ENCODE assay signal across 9 cellular contexts in genomic region chr3:5267253-5267652, GRCh38.
"Had no signal": no experiment of that assay in that cellular context is flagged by ENCODE, and none has a peak within 500 bp of the region (broad histone marks: within the 10 kb centered on the region; RNA-seq: fewer than 3 reads in every experiment).

No MANE protein-coding gene starts in this region.

- H3K27me3 Mint-ChIP-seq: IgD-negative memory B cell had no signal

- H3K4me2 ChIP-seq: KMS-11 had no signal

- H3K4me3 ChIP-seq: GM23248 had no signal

- H3K9me3 Mint-ChIP-seq: H9 had no signal

- H3K27ac ChIP-seq: GM23248, HL-60, KMS-11 had no signal

- H3K4me3 Mint-ChIP-seq: H9, IgD-negative memory B cell had no signal

- H3K9ac ChIP-seq: GM23248, KMS-11 had no signal

- FAIRE-seq: H54 had no signal

- DNase-seq: GM23248, GOT3, H9, HCEC 1CT, Karpas-422 had no signal

- H3K27ac Mint-ChIP-seq: H9, IgD-negative memory B cell had no signal

- H3K4me1 Mint-ChIP-seq: H9 had no signal

- H2AFZ ChIP-seq: GM23248 had no signal
